In the genomic region with DNA sequence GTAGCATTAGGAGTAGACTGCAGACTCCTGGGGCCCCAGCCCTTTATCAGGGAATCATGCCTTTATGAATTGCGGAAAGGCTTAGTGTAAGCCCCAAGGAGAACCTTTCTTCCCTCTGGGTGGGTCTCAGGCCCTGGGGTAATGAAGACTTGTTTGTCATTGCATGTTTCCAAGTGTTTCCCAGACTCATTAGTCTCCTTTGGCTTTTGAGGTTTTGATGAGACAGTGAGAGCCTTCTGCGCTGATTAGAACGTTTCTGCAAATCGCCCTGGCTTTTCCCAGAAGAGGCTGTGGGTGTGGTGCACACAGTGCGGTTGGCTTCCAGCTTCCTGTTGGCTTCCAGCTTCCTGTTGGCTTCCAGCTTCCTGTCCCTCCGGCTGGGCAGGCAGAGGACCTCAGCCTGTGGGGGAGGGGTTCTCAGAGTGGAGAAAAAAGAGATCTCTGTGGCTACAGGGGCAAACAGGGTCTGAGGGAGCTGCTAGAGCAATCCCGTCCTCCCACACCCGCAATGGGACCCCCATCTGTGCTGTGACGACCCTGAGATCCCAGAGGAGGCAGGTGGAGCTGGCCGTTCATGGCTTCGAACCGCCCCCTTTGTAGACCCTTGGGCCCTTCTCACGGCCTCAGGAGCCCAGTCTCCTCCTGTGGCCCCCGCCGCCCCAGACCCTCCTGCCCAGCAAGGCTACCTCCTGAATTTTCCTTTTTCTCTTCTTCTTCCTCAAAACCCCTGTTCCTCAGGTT, we compare ENCODE assay signal across 12 cellular contexts. TPM values are rescaled to one million over a fixed set of nuclear protein-coding genes. Genes with fewer than 3 reads are reported as not detected.
DNase-seq lines count a peak whose midpoint lies in the region; ATAC-seq and TF ChIP-seq lines count a peak whose summit lies in the region.
"Had no signal": no experiment of that assay in that cellular context is flagged by ENCODE, and none has a peak within 500 bp of the region (broad histone marks: within the 10 kb centered on the region; RNA-seq: fewer than 3 reads in every experiment).

No MANE protein-coding gene starts in this region.

- no peak for TF ChIP-seq POLR2A in tibial nerve (IDR thresholded peaks at IDR 0.05)

- intact Hi-C loops in tibial artery (cut with DNase I; ENCODE audit: low total_unique reads) = no loop called here

- 69 to 73% methylated on average over 15 of the region's 15 CpGs for WGBS in tibial nerve, 2 donors

- peak in 1 of 2 donors; percentile 39 for TF ChIP-seq EP300 in tibial nerve (IDR thresholded peaks at IDR 0.05)

- peaks cover 3 to 10% of the 10 kb centered on the region in 2 donors for H3K9me3 Mint-ChIP-seq in activated T-cell treated with anti-CD3 and anti-CD28 coated beads, Interleukin-2, amount 50 U/mL, for 72 hours
- H3K9me3 Mint-ChIP-seq in activated naive CD8-positive, alpha-beta T cell treated with anti-CD3 and anti-CD28 coated beads for 36 hours = peaks cover 7% of the 10 kb centered on the region
- no peaks in the 10 kb centered on the region for H3K9me3 Mint-ChIP-seq in immature natural killer cell
- no peaks in the 10 kb centered on the region for H3K9me3 Mint-ChIP-seq in stimulated activated naive B cell treated with anti-CD40 and anti-IgM and Interleukin-4, amounts not matched to agents 10 μg/mL and 1 μg/mL and 100 μg/mL, for 72 hours

- H3K4me3 Mint-ChIP-seq in activated T-cell treated with anti-CD3 and anti-CD28 coated beads, Interleukin-2, amount 50 U/mL, for 72 hours = no peak overlapping the region
- no peak overlapping the region for H3K4me3 Mint-ChIP-seq in activated naive CD8-positive, alpha-beta T cell treated with anti-CD3 and anti-CD28 coated beads for 36 hours
- H3K4me3 Mint-ChIP-seq in immature natural killer cell = peak overlapping the region in 2 of 5 donors; percentile 3 to 25
- no peak overlapping the region for H3K4me3 Mint-ChIP-seq in stimulated activated naive B cell treated with anti-CD40 and anti-IgM and Interleukin-4, amounts not matched to agents 10 μg/mL and 1 μg/mL and 100 μg/mL, for 72 hours
- H3K4me3 Mint-ChIP-seq: B cell had no signal

- H3K9me3 ChIP-seq in tibial artery (no peaks in the 10 kb centered on the region), tibial nerve (peaks cover 0 to 9% (median 0%) of the 10 kb centered on the region in 4 donors)
- H3K9me3 ChIP-seq: uterus had no signal

- H3K4me1 ChIP-seq in tibial artery (no peaks in the 10 kb centered on the region), tibial nerve (peaks cover 0 to 5% (median 0%) of the 10 kb centered on the region in 4 donors)
- H3K4me1 ChIP-seq: uterus had no signal

- H3K27me3 ChIP-seq in tibial artery (no peaks in the 10 kb centered on the region), tibial nerve (no peaks in the 10 kb centered on the region)
- H3K27me3 ChIP-seq: uterus had no signal

- no peak overlapping the region for H3K27ac ChIP-seq in tibial artery
- peak overlapping the region in 1 of 4 donors; percentile 17 for H3K27ac ChIP-seq in tibial nerve

- peaks cover 45 to 95% (median 76%) of the 10 kb centered on the region in 3 donors for H3K36me3 ChIP-seq in tibial artery
- H3K36me3 ChIP-seq in tibial nerve = peaks cover 0 to 91% (median 14%) of the 10 kb centered on the region in 3 donors
- H3K36me3 ChIP-seq: uterus had no signal

- H3K27me3 Mint-ChIP-seq in activated T-cell treated with anti-CD3 and anti-CD28 coated beads, Interleukin-2, amount 50 U/mL, for 72 hours (ENCODE audit: low read depth) = no peaks in the 10 kb centered on the region
- H3K27me3 Mint-ChIP-seq in activated naive CD8-positive, alpha-beta T cell treated with anti-CD3 and anti-CD28 coated beads for 36 hours = no peaks in the 10 kb centered on the region
- peaks cover 2 to 4% (median 2%) of the 10 kb centered on the region in 3 donors for H3K27me3 Mint-ChIP-seq in immature natural killer cell (ENCODE audit: low read depth in 3 of 3)
- H3K27me3 Mint-ChIP-seq in stimulated activated naive B cell treated with anti-CD40 and anti-IgM and Interleukin-4, amounts not matched to agents 10 μg/mL and 1 μg/mL and 100 μg/mL, for 72 hours = no peaks in the 10 kb centered on the region
- H3K27me3 Mint-ChIP-seq: B cell had no signal

- peaks cover 27 to 51% of the 10 kb centered on the region in 2 donors for H3K36me3 Mint-ChIP-seq in activated T-cell treated with anti-CD3 and anti-CD28 coated beads, Interleukin-2, amount 50 U/mL, for 72 hours (ENCODE audit: insufficient read depth in 2 of 2)
- H3K36me3 Mint-ChIP-seq in activated naive CD8-positive, alpha-beta T cell treated with anti-CD3 and anti-CD28 coated beads for 36 hours = peaks cover 75% of the 10 kb centered on the region
- peaks cover 35 to 71% (median 45%) of the 10 kb centered on the region in 3 donors for H3K36me3 Mint-ChIP-seq in immature natural killer cell
- H3K36me3 Mint-ChIP-seq in stimulated activated naive B cell treated with anti-CD40 and anti-IgM and Interleukin-4, amounts not matched to agents 10 μg/mL and 1 μg/mL and 100 μg/mL, for 72 hours = peaks cover 75 to 81% of the 10 kb centered on the region in 2 donors

- H3K4me3 ChIP-seq in tibial artery = no peak overlapping the region
- H3K4me3 ChIP-seq in tibial nerve = no peak overlapping the region
- H3K4me3 ChIP-seq: uterus had no signal

- peaks cover 41% of the 10 kb centered on the region for H3K4me1 Mint-ChIP-seq in activated T-cell treated with anti-CD3 and anti-CD28 coated beads, Interleukin-2, amount 50 U/mL, for 72 hours (ENCODE audit: low read depth)
- H3K4me1 Mint-ChIP-seq in activated naive CD8-positive, alpha-beta T cell treated with anti-CD3 and anti-CD28 coated beads for 36 hours = peaks cover 25% of the 10 kb centered on the region
- peaks cover 12% of the 10 kb centered on the region in 2 donors for H3K4me1 Mint-ChIP-seq in immature natural killer cell
- H3K4me1 Mint-ChIP-seq in stimulated activated naive B cell treated with anti-CD40 and anti-IgM and Interleukin-4, amounts not matched to agents 10 μg/mL and 1 μg/mL and 100 μg/mL, for 72 hours = peaks cover 8 to 13% of the 10 kb centered on the region in 2 donors
- H3K4me1 Mint-ChIP-seq: B cell had no signal

- DNase-seq in activated T-cell treated with anti-CD3 and anti-CD28 coated beads, Interleukin-2, amount 50 U/mL, for 72 hours = no peak
- no peak for DNase-seq in activated T-cell treated with anti-CD3 and anti-CD28 coated beads for 4 hours
- DNase-seq in activated naive CD8-positive, alpha-beta T cell treated with anti-CD3 and anti-CD28 coated beads for 36 hours = peak; percentile 30
- DNase-seq in immature natural killer cell = no peak
- peak; percentile 46 to 73 for DNase-seq in tibial artery
- DNase-seq in stimulated activated naive B cell treated with anti-CD40 and anti-IgM and Interleukin-4, amounts not matched to agents 10 μg/mL and 1 μg/mL and 100 μg/mL, for 72 hours = no peak
- no peak for DNase-seq in NCI-H1105 treated with DMSO at 0.1 percent for 48 hours (lab: John Stamatoyannopoulos, UW)
- no peak for DNase-seq in tibial nerve (ENCODE audit: low spot score in 2 of 2)
- DNase-seq: amygdala, NCI-H1048 had no signal

- H3K27ac Mint-ChIP-seq in activated T-cell treated with anti-CD3 and anti-CD28 coated beads, Interleukin-2, amount 50 U/mL, for 72 hours = peak overlapping the region; percentile 39
- peak overlapping the region; percentile 52 for H3K27ac Mint-ChIP-seq in activated naive CD8-positive, alpha-beta T cell treated with anti-CD3 and anti-CD28 coated beads for 36 hours
- H3K27ac Mint-ChIP-seq in immature natural killer cell = peak overlapping the region in 5 of 6 donors; percentile 11 to 46 (median 24)
- H3K27ac Mint-ChIP-seq in stimulated activated naive B cell treated with anti-CD40 and anti-IgM and Interleukin-4, amounts not matched to agents 10 μg/mL and 1 μg/mL and 100 μg/mL, for 72 hours = no peak overlapping the region
- H3K27ac Mint-ChIP-seq: B cell had no signal

- no peak for ATAC-seq in activated T-cell treated with anti-CD3 and anti-CD28 coated beads, Interleukin-2, amount 50 U/mL, for 72 hours (replicated peaks in 1 of 2)
- ATAC-seq in stimulated activated naive B cell treated with anti-CD40 and anti-IgM and Interleukin-4, amounts not matched to agents 10 μg/mL and 1 μg/mL and 100 μg/mL, for 72 hours (replicated peaks) = no peak

- TF ChIP-seq CTCF in tibial artery (IDR thresholded peaks at IDR 0.05) (no peak), tibial nerve (IDR thresholded peaks at IDR 0.05) (no peak)

RNA-seq across cellular contexts. Expression of a gene that starts 42.1 kb away (rescaled TPM):
- total RNA-seq in activated T-cell treated with anti-CD3 and anti-CD28 coated beads, Interleukin-2, amount 50 U/mL, for 72 hours = 10 to 100 TPM; 18.9 to 19.2 TPM
- total RNA-seq in activated naive CD8-positive, alpha-beta T cell treated with anti-CD3 and anti-CD28 coated beads for 36 hours = 10 to 100 TPM; 14.0 to 14.4 TPM
- polyA plus RNA-seq in immature natural killer cell = 10 to 100 TPM; 19.0 to 40.4 (median 22.4) TPM
- 1 to 10 TPM in 1 of 4 donors, under 1 TPM in 3; 0.21 to 4.1 (median 0.52) TPM for total RNA-seq in tibial nerve

Comparison
In these comparisons a context has a peak if more than half of its experiments do, and no peak if none do; other contexts are left out.
1. DNase-seq: peak in activated naive CD8-positive, alpha-beta T cell treated with anti-CD3 and anti-CD28 coated beads for 36 hours (single experiment) and tibial artery (2 of 2); none in activated T-cell treated with anti-CD3 and anti-CD28 coated beads, Interleukin-2, amount 50 U/mL, for 72 hours (0 of 2), activated T-cell treated with anti-CD3 and anti-CD28 coated beads for 4 hours (single experiment), immature natural killer cell (0 of 3), stimulated activated naive B cell treated with anti-CD40 and anti-IgM and Interleukin-4, amounts not matched to agents 10 μg/mL and 1 μg/mL and 100 μg/mL, for 72 hours (single experiment), NCI-H1105 treated with DMSO at 0.1 percent for 48 hours (single experiment) and tibial nerve (0 of 2).